In the genomic region with DNA sequence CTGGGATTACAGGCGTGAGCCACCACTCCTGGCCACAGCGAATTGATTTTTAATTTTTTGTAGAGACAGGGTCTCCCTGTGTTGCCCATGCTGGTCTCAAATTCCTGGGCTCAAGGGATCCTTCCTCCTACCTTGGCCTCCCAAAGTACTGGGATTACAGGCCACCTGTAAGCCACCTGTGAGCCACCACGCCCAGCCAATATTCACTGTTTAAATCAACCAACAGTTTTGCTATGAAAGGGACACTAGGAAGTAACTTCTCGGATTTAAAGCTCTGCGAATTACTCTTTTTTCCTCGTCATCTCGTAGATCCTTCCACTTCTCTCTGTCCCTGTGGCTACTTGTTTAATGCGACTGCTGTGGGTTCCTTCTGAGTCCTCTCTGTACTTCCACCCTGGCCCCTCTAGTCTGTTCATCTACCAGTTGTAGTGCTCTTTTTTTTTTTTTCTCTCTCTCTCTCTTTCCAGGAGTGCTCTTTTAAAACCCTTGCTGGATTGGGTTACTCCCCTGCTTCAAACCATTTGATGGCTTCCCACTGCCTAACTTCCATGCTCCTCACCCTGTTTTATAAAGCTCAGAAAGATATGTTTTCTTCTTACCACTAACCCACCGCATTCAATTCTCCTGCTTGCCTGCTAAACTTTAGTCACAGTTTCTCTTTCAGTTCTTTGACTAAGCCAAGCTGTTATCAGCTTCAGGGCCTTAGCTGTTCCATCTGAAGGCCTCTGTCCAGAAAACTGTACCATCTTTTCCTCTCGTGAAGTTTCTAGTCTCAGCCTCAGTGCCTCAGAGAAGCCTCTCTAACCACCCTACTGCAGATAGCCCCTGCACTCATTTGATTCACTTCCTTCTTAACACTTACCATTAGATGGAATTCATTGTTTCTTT, we compare ENCODE assay signal across 8 cellular contexts. TPM values are rescaled to one million over a fixed set of nuclear protein-coding genes. Genes with fewer than 3 reads are reported as not detected.
A peak's percentile ranks its signal among the peaks of the same experiment; 100 is the strongest.
DNase-seq lines count a peak whose midpoint lies in the region; ATAC-seq and TF ChIP-seq lines count a peak whose summit lies in the region.

No MANE protein-coding gene starts in this region.

- H3K36me3 ChIP-seq in KOPT-K1 (ENCODE audit: insufficient read depth, low read length) = peaks cover 12% of the 10 kb centered on the region; the same call in 1 of the 2 replicates

- H3K4me3 Mint-ChIP-seq in immature natural killer cell = peak overlapping the region; percentile 9 to 76 (median 64)

- H3K9me3 ChIP-seq in KOPT-K1 (ENCODE audit: insufficient read depth, low read length, poor library complexity, severe bottlenecking) = no peaks in the 10 kb centered on the region

- H3K36me3 Mint-ChIP-seq in immature natural killer cell = no peaks in the 10 kb centered on the region

- DNase-seq in GM10266 (ENCODE audit: extremely low spot score) (peak; percentile 53), immature natural killer cell (peak in 2 of 3 donors; percentile 6 to 19), middle frontal gyrus (ENCODE audit: extremely low spot score, low spot score) (no peak), kidney glomerular epithelial cell (lab: John Stamatoyannopoulos, UW) (no peak), putamen (ENCODE audit: low spot score) (no peak), DMS153 (lab: John Stamatoyannopoulos, UW) (no peak)

- H3K27ac Mint-ChIP-seq in immature natural killer cell = peak overlapping the region; percentile 86 to 90 (median 88)

- H3K27ac ChIP-seq in KOPT-K1 (ENCODE audit: low read depth, low read length, poor library complexity, severe bottlenecking) = peak overlapping the region; percentile 35

- peaks cover 21 to 30% of the 10 kb centered on the region in 2 donors for H3K4me1 Mint-ChIP-seq in immature natural killer cell

- ATAC-seq in GM21423 (IDR thresholded peaks at IDR 0.05; ENCODE audit: unreplicated experiment) = peak; percentile 75

- H3K9me3 Mint-ChIP-seq in immature natural killer cell = no peaks in the 10 kb centered on the region

- H3K27me3 Mint-ChIP-seq in immature natural killer cell (ENCODE audit: low read depth in 3 of 3) = peaks cover 0 to 3% (median 0%) of the 10 kb centered on the region in 3 donors

- TF ChIP-seq CTCF in GM10266 (IDR thresholded peaks at IDR 0.05; ENCODE audit: control insufficient read depth, insufficient read depth, low read depth, missing control alignments) = no peak

RNA-seq across cellular contexts. Expression of gene RTF1, which starts 12.4 kb away (rescaled TPM):
- 10 to 100 TPM; 11.2 to 35.7 (median 23.4) TPM for polyA plus RNA-seq in immature natural killer cell

RNA-seq across cellular contexts. Expression of gene NDUFAF1, which starts 27.0 kb away (rescaled TPM):
- 10 to 100 TPM; 15.3 to 37.7 (median 23.7) TPM for polyA plus RNA-seq in immature natural killer cell

Comparison
In these comparisons a context has a peak if more than half of its experiments do, and no peak if none do; other contexts are left out.
1. DNase-seq: peak in GM10266 (single experiment) and immature natural killer cell (2 of 3); none in middle frontal gyrus (single experiment), kidney glomerular epithelial cell (single experiment), putamen (single experiment) and DMS153 (single experiment).